17 cellular contexts compared by ENCODE assay signal in genomic region chr6:32615885-32616532, GRCh38. TPM values are rescaled to one million over a fixed set of nuclear protein-coding genes. Genes with fewer than 3 reads are reported as not detected.
"Had no signal": no experiment of that assay in that cellular context is flagged by ENCODE, and none has a peak within 500 bp of the region (broad histone marks: within the 10 kb centered on the region; RNA-seq: fewer than 3 reads in every experiment).

No MANE protein-coding gene starts in this region.

- ATAC-seq: heart left ventricle, lower lobe of right lung, sciatic nerve, T-helper 17 cell had no signal

- H3K27ac Mint-ChIP-seq: activated naive CD8-positive, alpha-beta T cell treated with anti-CD3 and anti-CD28 coated beads, Interleukin-2, amount 10 ng/mL, durations not matched to agents 7 days and 5 days; activated T-helper 2 cell treated with anti-CD3 and anti-CD28 coated beads, Interferon-gamma antibody, Interleukin-2, Interleukin-4, amounts not matched to agents 10 μg/mL and 5 μg/mL and 100 μg/mL, durations not matched to agents 14 hours and 24 hours and 36 hours; T-helper 17 cell had no signal

- H3K4me1 Mint-ChIP-seq: activated naive CD8-positive, alpha-beta T cell treated with anti-CD3 and anti-CD28 coated beads, Interleukin-2, amount 10 ng/mL, durations not matched to agents 7 days and 5 days had no signal

- DNase-seq: activated CD4-positive, alpha-beta T cell treated with anti-CD3 and anti-CD28 coated beads for 48 hours; activated CD8-positive, alpha-beta memory T cell treated with anti-CD3 and anti-CD28 coated beads for 24 hours; activated naive CD8-positive, alpha-beta T cell treated with anti-CD3 and anti-CD28 coated beads, Interleukin-2, amount 10 ng/mL, durations not matched to agents 7 days and 5 days; aorta; cortex of kidney; effector memory CD4-positive, alpha-beta T cell; heart left ventricle; lower lobe of right lung; midbrain; ovary; T-helper 17 cell had no signal

- H3K4me3 Mint-ChIP-seq: activated naive CD8-positive, alpha-beta T cell treated with anti-CD3 and anti-CD28 coated beads, Interleukin-2, amount 10 ng/mL, durations not matched to agents 7 days and 5 days; T-helper 17 cell had no signal

- H3K4me3 ChIP-seq: heart left ventricle, lower lobe of right lung, ovary, tibial nerve had no signal

- H3K27me3 Mint-ChIP-seq: activated naive CD8-positive, alpha-beta T cell treated with anti-CD3 and anti-CD28 coated beads, Interleukin-2, amount 10 ng/mL, durations not matched to agents 7 days and 5 days; T-helper 17 cell had no signal

RNA-seq across cellular contexts. Expression of gene HLA-DQA1, which starts 21.2 kb away (rescaled TPM):
- total RNA-seq: fibroblast of lung, frontal cortex, myocyte had no signal

RNA-seq across cellular contexts. Expression of gene HLA-DRB1, which starts 26.4 kb away (rescaled TPM):
- total RNA-seq: myocyte had no signal

RNA-seq across cellular contexts. Expression of gene HLA-DQB1, which starts 50.4 kb away (rescaled TPM):
- total RNA-seq: fibroblast of lung, myocyte had no signal
- polyA plus RNA-seq: fibroblast of lung had no signal
